ENCODE assay signal across 22 cellular contexts in the genomic region with DNA sequence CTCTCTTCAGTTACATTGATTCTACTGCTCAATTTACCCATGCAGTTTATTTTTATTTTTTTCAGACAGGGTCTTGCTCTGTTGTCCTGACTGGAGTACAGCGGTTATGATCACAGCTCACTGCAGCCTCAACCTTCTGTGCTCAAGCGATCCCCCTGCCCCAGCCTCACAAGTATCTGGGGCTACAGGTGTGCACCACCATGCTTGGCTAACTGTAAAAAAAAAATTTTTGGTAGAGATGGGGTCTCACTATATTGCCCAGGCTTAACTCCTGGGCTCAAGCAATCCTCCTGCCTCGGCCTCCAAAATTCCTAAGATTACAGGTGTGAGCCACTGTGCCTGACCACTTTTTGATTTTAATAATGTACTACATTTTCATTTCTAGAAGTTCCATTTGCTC.
A peak's percentile ranks its signal among the peaks of the same experiment; 100 is the strongest.
DNase-seq lines count a peak whose midpoint lies in the region; ATAC-seq, FAIRE-seq and TF ChIP-seq lines count a peak whose summit lies in the region.
"Had no signal": no experiment of that assay in that cellular context is flagged by ENCODE, and none has a peak within 500 bp of the region (broad histone marks: within the 10 kb centered on the region; RNA-seq: fewer than 3 reads in every experiment).

No MANE protein-coding gene starts in this region.

- H3K4me2 ChIP-seq in HepG2 (ENCODE audit: low read depth, low read length): no peak overlapping the region
- H3K4me2 ChIP-seq in K562 (ENCODE audit: insufficient read depth, low read length): no peak overlapping the region
- H3K4me2 ChIP-seq: GM23338 had no signal

- H3K27me3 ChIP-seq in HepG2 (ENCODE audit: control insufficient read depth in 1 of 2, insufficient read depth in 2 of 2, low read length in 2 of 2) (no peaks in the 10 kb centered on the region), right lobe of liver (no peaks in the 10 kb centered on the region), K562 (ENCODE audit: control insufficient read depth in 2 of 2, insufficient read depth in 2 of 2, low read length in 2 of 2) (no peaks in the 10 kb centered on the region)
- H3K27me3 ChIP-seq: BE2C had no signal

- no peak overlapping the region for H3K4me3 Mint-ChIP-seq in mesothelial cell of epicardium
- H3K4me3 Mint-ChIP-seq: CD4-positive, CD25-positive, alpha-beta regulatory T cell; GM23338; IgD-negative memory B cell had no signal

- ATAC-seq in HepG2 (no peak), right lobe of liver (no peak), K562 (no peak), HG03378 (IDR thresholded peaks at IDR 0.05; ENCODE audit: unreplicated experiment) (no peak), HG02970 (IDR thresholded peaks at IDR 0.05; ENCODE audit: low FRiP score, unreplicated experiment) (no peak)
- ATAC-seq: GM23338, HCT116 had no signal

- CTCF ChIA-PET in HepG2 (lab: Yijun Ruan, JAX; ENCODE audit: low intra/inter-chr PET ratio, low total read pairs) (no interaction called here), K562 (lab: Yijun Ruan, JAX; ENCODE audit: low intra/inter-chr PET ratio) (no interaction called here)

- H3K4me1 ChIP-seq in HepG2 (ENCODE audit: insufficient read depth, low read length) (no peaks in the 10 kb centered on the region), right lobe of liver (no peaks in the 10 kb centered on the region), K562 (replicated peaks in 1 of 2; ENCODE audit: control insufficient read depth in 2 of 2, insufficient read depth in 2 of 2, low read length in 2 of 2) (no peaks in the 10 kb centered on the region)
- H3K4me1 ChIP-seq: BE2C had no signal

- H3K36me3 Mint-ChIP-seq in mesothelial cell of epicardium: peaks cover 32% of the 10 kb centered on the region

- H3K27ac ChIP-seq in HepG2 (ENCODE audit: extremely low read length, insufficient read depth, low read length) (no peak overlapping the region), right lobe of liver (no peak overlapping the region), K562 (ENCODE audit: extremely low read depth, low read depth, low read length) (no peak overlapping the region)

- DNase-seq in HepG2 (ENCODE audit: low spot score) (no peak), right lobe of liver (no peak), K562 (ENCODE audit: extremely low read depth in 1 of 4, low spot score in 3 of 4) (no peak), mesothelial cell of epicardium (ENCODE audit: low spot score in 2 of 2, unreplicated experiment in 2 of 2) (no peak), HK-2 (ENCODE audit: unreplicated experiment) (no peak)
- DNase-seq: ACHN; BE2C; C1 segment of cervical spinal cord; CD4-positive, CD25-positive, alpha-beta regulatory T cell; CD8-positive, alpha-beta memory T cell; COR-L47; GDM1; H7; KG1 had no signal

- no TSS peak for BruUV-seq in HepG2 (replicated peaks; lab: Mats Ljungman, UMichigan)
- BruUV-seq in K562 (replicated peaks; lab: Mats Ljungman, UMichigan): no TSS peak

- in situ Hi-C loops in HepG2 (cut with HindIII; ENCODE audit: extremely low pct_ligation_motif_present, low pct_unique_long_range_greater_than_20kb) (no loop called here), K562 (cut with MboI) (no loop called here)

- H2AFZ ChIP-seq in HepG2 (ENCODE audit: low read length) (no peak overlapping the region), K562 (ENCODE audit: low read depth, low read length) (no peak overlapping the region)
- H2AFZ ChIP-seq: GM23338 had no signal

- no peaks in the 10 kb centered on the region for H3K9me1 ChIP-seq in K562 (ENCODE audit: control insufficient read depth, insufficient read depth, low read length)

- intact Hi-C loops in HepG2 (cut with micrococcal nuclease; ENCODE audit: unreplicated experiment) (no loop called here), right lobe of liver (cut with DNase I) (no loop called here), K562 (cut with micrococcal nuclease) (no loop called here)

- H3K36me3 ChIP-seq in HepG2 (replicated peaks in 1 of 2; ENCODE audit: control insufficient read depth in 1 of 2, insufficient read depth in 2 of 2, low read length in 2 of 2): peaks cover 7 to 8% of the 10 kb centered on the region in 2 experiments; a peak in 4 of 5 replicates
- H3K36me3 ChIP-seq in right lobe of liver: peaks cover 0 to 2% (median 0%) of the 10 kb centered on the region in 4 donors
- peaks cover 16% of the 10 kb centered on the region; the same call in 2 of the 3 replicates for H3K36me3 ChIP-seq in K562 (ENCODE audit: control insufficient read depth, insufficient read depth, low read length)

- FAIRE-seq in HepG2 (lab: Jason Lieb, UNC) (no peak), K562 (lab: Jason Lieb, UNC) (no peak)
- FAIRE-seq: A204.1, D721Med, HTR-8/SVneo had no signal

- WGBS in HepG2 (ENCODE audit: low lambda C conversion rate): 99% methylated on average over 3 of the region's 3 CpGs
- 96% methylated on average over 3 of the region's 3 CpGs for WGBS in right lobe of liver (ENCODE audit: insufficient coverage, low coverage, low lambda C conversion rate, missing lambda C conversion rate)
- 100% methylated on average over 3 of the region's 3 CpGs for WGBS in K562 (ENCODE audit: insufficient coverage, low coverage, missing lambda C conversion rate)

- no peak for TF ChIP-seq RAD21 in HepG2 (CRISPR knock-in tag; IDR thresholded peaks at IDR 0.05)
- TF ChIP-seq RAD21 in K562 (CRISPR knock-in tag; conservative IDR thresholded peaks at IDR 0.05 in 1 of 2, IDR thresholded peaks at IDR 0.05 in 1 of 2): no peak

- H3K27me3 Mint-ChIP-seq in mesothelial cell of epicardium (ENCODE audit: low read depth): no peaks in the 10 kb centered on the region
- H3K27me3 Mint-ChIP-seq: CD4-positive, CD25-positive, alpha-beta regulatory T cell; CD8-positive, alpha-beta memory T cell; IgD-negative memory B cell had no signal

- H3K9ac ChIP-seq in HepG2 (ENCODE audit: insufficient read depth, low read depth, low read length): no peak overlapping the region
- no peak overlapping the region for H3K9ac ChIP-seq in K562 (ENCODE audit: insufficient read depth in 1 of 2, low read depth in 2 of 2, low read length in 2 of 2)

- no peaks in the 10 kb centered on the region for H3K4me1 Mint-ChIP-seq in mesothelial cell of epicardium
- H3K4me1 Mint-ChIP-seq: CD8-positive, alpha-beta memory T cell; GM23338; IgD-negative memory B cell had no signal

- TF ChIP-seq CTCF in HepG2 (CRISPR knock-in tag; IDR thresholded peaks at IDR 0.05) (no peak), right lobe of liver (IDR thresholded peaks at IDR 0.05) (no peak), K562 (IDR thresholded peaks at IDR 0.05 in 2 of 3, conservative IDR thresholded peaks at IDR 0.05 in 1 of 3; ENCODE audit: insufficient read depth in 2 of 3, low read depth in 1 of 3, low read length in 3 of 3) (no peak), mesothelial cell of epicardium (IDR thresholded peaks at IDR 0.05; ENCODE audit: unreplicated experiment) (no peak)

- no peak overlapping the region for H3K4me3 ChIP-seq in HepG2 (replicated peaks in 1 of 3; ENCODE audit: insufficient read depth in 1 of 3, low read depth in 2 of 3, low read length in 3 of 3)
- H3K4me3 ChIP-seq in right lobe of liver: no peak overlapping the region
- H3K4me3 ChIP-seq in K562: no peak overlapping the region
- H3K4me3 ChIP-seq: GM23338 had no signal

- H4K20me1 ChIP-seq in HepG2 (ENCODE audit: insufficient read depth, low read length) (no peaks in the 10 kb centered on the region), K562 (replicated peaks; ENCODE audit: control insufficient read depth, insufficient read depth, low read length) (no peaks in the 10 kb centered on the region)

- H3K9me3 ChIP-seq in HepG2 (ENCODE audit: low read length) (no peaks in the 10 kb centered on the region), right lobe of liver (no peaks in the 10 kb centered on the region), K562 (replicated peaks; ENCODE audit: control insufficient read depth, insufficient read depth, low read depth, low read length) (no peaks in the 10 kb centered on the region)
- H3K9me3 ChIP-seq: BE2C had no signal

- POLR2A ChIA-PET in HepG2 (lab: Yijun Ruan, JAX) (no interaction called here), K562 (lab: Yijun Ruan, JAX) (no interaction called here)

- H3K79me2 ChIP-seq in HepG2 (ENCODE audit: insufficient read depth, low read length): no peaks in the 10 kb centered on the region
- H3K79me2 ChIP-seq in K562 (ENCODE audit: control insufficient read depth, insufficient read depth, low read length): no peaks in the 10 kb centered on the region

- TF ChIP-seq POLR2A in HepG2 (IDR thresholded peaks at IDR 0.05; ENCODE audit: insufficient read depth in 1 of 2, low read depth in 2 of 2, low read length in 2 of 2) (no peak), right lobe of liver (IDR thresholded peaks at IDR 0.05) (no peak), K562 (conservative IDR thresholded peaks at IDR 0.05) (no peak)

- no peaks in the 10 kb centered on the region for H3K9me3 Mint-ChIP-seq in mesothelial cell of epicardium
- H3K9me3 Mint-ChIP-seq: CD4-positive, CD25-positive, alpha-beta regulatory T cell; CD8-positive, alpha-beta memory T cell; GM23338; IgD-negative memory B cell had no signal

- peak overlapping the region; percentile 3 for H3K27ac Mint-ChIP-seq in mesothelial cell of epicardium
- H3K27ac Mint-ChIP-seq: GM23338 had no signal

- TF ChIP-seq EP300 in HepG2 (IDR thresholded peaks at IDR 0.05; ENCODE audit: low read depth in 2 of 2, low read length in 2 of 2) (no peak), HepG2 (CRISPR knock-in tag; IDR thresholded peaks at IDR 0.05; ENCODE audit: borderline replicate concordance) (no peak), K562 (IDR thresholded peaks at IDR 0.05; ENCODE audit: low read length) (no peak)

TF ChIP-seq in HepG2, 621 proteins besides CTCF, POLR2A, EP300 and RAD21:
- no peak for TF ChIP-seq GABPA (IDR thresholded peaks at IDR 0.05; ENCODE audit: low read depth, low read length)
- no peak for TF ChIP-seq GABPA (CRISPR knock-in tag; IDR thresholded peaks at IDR 0.05; ENCODE audit: low read depth)
- peak; percentile 81 for TF ChIP-seq ZNF121 (CRISPR knock-in tag; IDR thresholded peaks at IDR 0.05)
TF ChIP-seq in HepG2: peak in this region for 1.

TF ChIP-seq in K562, 482 proteins besides CTCF, POLR2A, EP300 and RAD21 (continues in another document):
- TF ChIP-seq ZNF121 (CRISPR knock-in tag; conservative IDR thresholded peaks at IDR 0.05) (peak; percentile 94), HMGN3 (IDR thresholded peaks at IDR 0.05; ENCODE audit: borderline replicate concordance, extremely low read depth, insufficient read length, low read depth, low read length) (no peak), CREB5 (CRISPR knock-in tag; IDR thresholded peaks at IDR 0.05) (no peak)

Comparison
In these comparisons a context has a peak if more than half of its experiments do, and no peak if none do; other contexts are left out.
1. Of the 241 proteins assayed by ChIP-seq in both HepG2 and K562: peak only in HepG2: none; only in K562: none; in both: ZNF121; in neither: 240.